ENCODE assay signal across 9 cellular contexts in genomic region chr9:126327750-126328120, GRCh38. TPM values are rescaled to one million over a fixed set of nuclear protein-coding genes. Genes with fewer than 3 reads are reported as not detected.
DNase-seq lines count a peak whose midpoint lies in the region; ATAC-seq and TF ChIP-seq lines count a peak whose summit lies in the region.
"Had no signal": no experiment of that assay in that cellular context is flagged by ENCODE, and none has a peak within 500 bp of the region (broad histone marks: within the 10 kb centered on the region; RNA-seq: fewer than 3 reads in every experiment).

No MANE protein-coding gene starts in this region.

- no peaks in the 10 kb centered on the region for H3K27me3 ChIP-seq in vagina

- peak overlapping the region; percentile 63 to 81 for H3K4me3 ChIP-seq in vagina

- H3K27me3 Mint-ChIP-seq in stimulated activated naive CD8-positive, alpha-beta T cell treated with anti-CD3 and anti-CD28 coated beads, Interleukin-15, Interleukin-2, amounts not matched to agents 100 ng/mL and 50 ng/mL, for 24 hours, result peaks cover 4% of the 10 kb centered on the region
- H3K27me3 Mint-ChIP-seq in naive B cell, result peaks cover 0 to 7% (median 0%) of the 10 kb centered on the region in 3 donors

- H3K4me1 ChIP-seq in vagina, result peaks cover 55% of the 10 kb centered on the region

- TF ChIP-seq CTCF in vagina (IDR thresholded peaks at IDR 0.05), result no peak

- peak overlapping the region; percentile 63 for H3K27ac Mint-ChIP-seq in stimulated activated naive CD8-positive, alpha-beta T cell treated with anti-CD3 and anti-CD28 coated beads, Interleukin-15, Interleukin-2, amounts not matched to agents 100 ng/mL and 50 ng/mL, for 24 hours
- peak overlapping the region in 4 of 6 donors; percentile 28 to 87 (median 37) for H3K27ac Mint-ChIP-seq in naive B cell

- no peak for ATAC-seq in stimulated activated naive CD8-positive, alpha-beta T cell treated with anti-CD3 and anti-CD28 coated beads, Interleukin-15, Interleukin-2, amounts not matched to agents 100 U/mL and 50 U/mL, for 24 hours
- no peak for ATAC-seq in naive B cell (ENCODE audit: low read depth in 2 of 2)
- ATAC-seq in HG03460 (IDR thresholded peaks at IDR 0.05; ENCODE audit: unreplicated experiment), result no peak

- no peak for TF ChIP-seq POLR2A in vagina (IDR thresholded peaks at IDR 0.05)

- H3K4me1 Mint-ChIP-seq in stimulated activated naive CD8-positive, alpha-beta T cell treated with anti-CD3 and anti-CD28 coated beads, Interleukin-15, Interleukin-2, amounts not matched to agents 100 ng/mL and 50 ng/mL, for 24 hours (ENCODE audit: low read depth), result peaks cover 47% of the 10 kb centered on the region
- H3K4me1 Mint-ChIP-seq in naive B cell, result peaks cover 13 to 20% (median 13%) of the 10 kb centered on the region in 3 donors

- no peaks in the 10 kb centered on the region for H3K36me3 Mint-ChIP-seq in stimulated activated naive CD8-positive, alpha-beta T cell treated with anti-CD3 and anti-CD28 coated beads, Interleukin-15, Interleukin-2, amounts not matched to agents 100 ng/mL and 50 ng/mL, for 24 hours (ENCODE audit: low read depth)
- no peaks in the 10 kb centered on the region for H3K36me3 Mint-ChIP-seq in naive B cell

- H3K9me3 Mint-ChIP-seq in stimulated activated naive CD8-positive, alpha-beta T cell treated with anti-CD3 and anti-CD28 coated beads, Interleukin-15, Interleukin-2, amounts not matched to agents 100 ng/mL and 50 ng/mL, for 24 hours, result peaks cover 6% of the 10 kb centered on the region
- peaks cover 0 to 11% (median 4%) of the 10 kb centered on the region in 7 donors for H3K9me3 Mint-ChIP-seq in naive B cell

- peak overlapping the region; percentile 75 for H3K4me3 Mint-ChIP-seq in stimulated activated naive CD8-positive, alpha-beta T cell treated with anti-CD3 and anti-CD28 coated beads, Interleukin-15, Interleukin-2, amounts not matched to agents 100 ng/mL and 50 ng/mL, for 24 hours
- H3K4me3 Mint-ChIP-seq in naive B cell, result peak overlapping the region; percentile 70 to 93 (median 80)

- peak overlapping the region; percentile 95 for H3K27ac ChIP-seq in caudate nucleus (ENCODE audit: low read depth, low read length)
- peak overlapping the region; percentile 84 for H3K27ac ChIP-seq in vagina
- H3K27ac ChIP-seq: HL-60 had no signal

- no peak for DNase-seq in stimulated activated naive CD8-positive, alpha-beta T cell treated with anti-CD3 and anti-CD28 coated beads, Interleukin-15, Interleukin-2, amounts not matched to agents 100 U/mL and 50 U/mL, for 24 hours
- peak in 3 of 61 donors; percentile 58 to 73 (median 69) for DNase-seq in caudate nucleus (lab: John Stamatoyannopoulos, UW)
- no peak for DNase-seq in naive B cell
- DNase-seq in vagina (ENCODE audit: extremely low spot score in 2 of 2), result no peak
- DNase-seq in LoVo (ENCODE audit: low spot score), result no peak
- DNase-seq in NCI-H510A treated with DMSO at 0.1 percent for 48 hours (lab: John Stamatoyannopoulos, UW), result no peak

- H3K36me3 ChIP-seq in vagina, result no peaks in the 10 kb centered on the region

- intact Hi-C loops in vagina (cut with DNase I), result no loop called here

- peaks cover 7% of the 10 kb centered on the region for H3K9me3 ChIP-seq in vagina

RNA-seq across cellular contexts. Expression of gene MVB12B, which starts 1.1 kb away (rescaled TPM):
- 1 to 10 TPM in 5 of 6 donors, not detected in 1; 1.2 to 2.6 (median 2.5) TPM for polyA plus RNA-seq in naive B cell (ENCODE audit: low read depth in 6 of 6)
- 16.5 TPM for total RNA-seq in vagina
